In the genomic region with DNA sequence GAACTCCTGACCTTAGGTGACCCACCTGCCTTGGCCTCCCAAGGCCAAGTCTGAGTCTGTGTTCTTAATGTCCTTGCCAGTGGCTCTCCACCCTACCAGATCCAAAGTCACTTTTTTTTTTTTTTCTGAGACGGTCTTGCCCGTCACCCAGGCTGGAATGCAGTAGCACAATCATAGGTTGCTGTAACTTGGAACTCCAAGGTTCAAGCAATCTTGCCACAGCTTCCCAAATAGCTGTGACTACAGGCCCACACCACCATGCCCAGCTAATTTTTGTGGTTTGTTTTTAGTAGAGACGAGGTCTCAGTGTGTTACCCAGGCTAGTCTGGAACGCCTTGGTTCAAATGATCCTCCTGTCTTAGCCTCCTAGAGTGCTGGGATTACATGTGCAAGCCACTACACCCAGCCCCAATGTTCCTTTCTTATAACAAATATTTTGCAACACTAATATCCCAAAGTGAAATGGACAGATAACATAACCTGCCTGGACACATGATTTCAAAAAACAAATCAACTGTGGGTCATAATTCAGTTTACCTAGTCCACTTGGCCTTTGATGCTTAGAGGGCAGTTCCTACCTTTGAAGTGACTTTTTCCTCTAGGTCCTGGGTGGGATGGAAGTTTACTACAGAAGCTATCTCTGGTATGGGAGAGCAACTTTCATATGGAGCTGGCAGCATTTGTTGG, we compare ENCODE assay signal across 1 cellular context.
TF ChIP-seq lines count a peak whose summit lies in the region.

No MANE protein-coding gene starts in this region.

TF ChIP-seq in HepG2, 621 proteins besides CTCF, POLR2A, EP300 and RAD21 (continued from another document and continues in another):
- peak; percentile 43; the same call in 1 of the 2 replicates for TF ChIP-seq ATF2 (CRISPR knock-in tag; IDR thresholded peaks at IDR 0.05)
- 0 out of 2 replicates have a peak, but pooled peaks have one; percentile 59 for TF ChIP-seq YEATS4 (CRISPR knock-in tag; IDR thresholded peaks at IDR 0.05; ENCODE audit: borderline replicate concordance)
- TF ChIP-seq ZNF335 (CRISPR knock-in tag; IDR thresholded peaks at IDR 0.05) = peak; percentile 67; the same call in 1 of the 2 replicates
- no peak for TF ChIP-seq KLF15 (CRISPR knock-in tag; IDR thresholded peaks at IDR 0.05; ENCODE audit: borderline replicate concordance)
- no peak for TF ChIP-seq ZNF253 (CRISPR knock-in tag; IDR thresholded peaks at IDR 0.05; ENCODE audit: borderline replicate concordance)
- TF ChIP-seq NCOA1 (CRISPR knock-in tag; IDR thresholded peaks at IDR 0.05) = no peak
- peak; percentile 55; the same call in 1 of the 2 replicates for TF ChIP-seq ZNF556 (CRISPR knock-in tag; IDR thresholded peaks at IDR 0.05; ENCODE audit: borderline replicate concordance)
- TF ChIP-seq, protein P1, sequence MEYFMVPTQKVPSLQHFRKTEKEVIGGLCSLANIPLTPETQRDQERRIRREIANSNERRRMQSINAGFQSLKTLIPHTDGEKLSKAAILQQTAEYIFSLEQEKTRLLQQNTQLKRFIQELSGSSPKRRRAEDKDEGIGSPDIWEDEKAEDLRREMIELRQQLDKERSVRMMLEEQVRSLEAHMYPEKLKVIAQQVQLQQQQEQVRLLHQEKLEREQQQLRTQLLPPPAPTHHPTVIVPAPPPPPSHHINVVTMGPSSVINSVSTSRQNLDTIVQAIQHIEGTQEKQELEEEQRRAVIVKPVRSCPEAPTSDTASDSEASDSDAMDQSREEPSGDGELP (IDR thresholded peaks at IDR 0.05; ENCODE audit: borderline replicate concordance, low read depth) = peak; percentile 49; the same call in 1 of the 2 replicates
- TF ChIP-seq KDM2A (CRISPR knock-in tag; IDR thresholded peaks at IDR 0.05; ENCODE audit: borderline replicate concordance, low read depth) = no peak
- peak; percentile 54; the same call in 1 of the 2 replicates for TF ChIP-seq NR2C2 (CRISPR knock-in tag; IDR thresholded peaks at IDR 0.05; ENCODE audit: borderline replicate concordance)
- TF ChIP-seq, protein P2, sequence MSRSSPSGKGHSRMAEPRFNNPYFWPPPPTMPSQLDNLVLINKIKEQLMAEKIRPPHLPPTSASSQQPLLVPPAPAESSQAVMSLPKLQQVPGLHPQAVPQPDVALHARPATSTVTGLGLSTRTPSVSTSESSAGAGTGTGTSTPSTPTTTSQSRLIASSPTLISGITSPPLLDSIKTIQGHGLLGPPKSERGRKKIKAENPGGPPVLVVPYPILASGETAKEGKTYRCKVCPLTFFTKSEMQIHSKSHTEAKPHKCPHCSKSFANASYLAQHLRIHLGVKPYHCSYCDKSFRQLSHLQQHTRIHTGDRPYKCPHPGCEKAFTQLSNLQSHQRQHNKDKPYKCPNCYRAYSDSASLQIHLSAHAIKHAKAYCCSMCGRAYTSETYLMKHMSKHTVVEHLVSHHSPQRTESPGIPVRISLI (CRISPR knock-in tag; IDR thresholded peaks at IDR 0.05; ENCODE audit: borderline replicate concordance) = peak; percentile 81; the same call in 1 of the 2 replicates
- TF ChIP-seq ZSCAN9 (CRISPR knock-in tag; IDR thresholded peaks at IDR 0.05; ENCODE audit: borderline replicate concordance) = peak; percentile 42; the same call in 1 of the 2 replicates
- TF ChIP-seq CEBPZ (IDR thresholded peaks at IDR 0.05; ENCODE audit: low read length) = no peak
- TF ChIP-seq ASH2L (IDR thresholded peaks at IDR 0.05; ENCODE audit: insufficient read length, low read depth, low read length) = peak; percentile 31
- TF ChIP-seq TBX2 (CRISPR knock-in tag; IDR thresholded peaks at IDR 0.05; ENCODE audit: borderline replicate concordance) = peak; percentile 36; the same call in 1 of the 2 replicates
- TF ChIP-seq, protein P3, sequence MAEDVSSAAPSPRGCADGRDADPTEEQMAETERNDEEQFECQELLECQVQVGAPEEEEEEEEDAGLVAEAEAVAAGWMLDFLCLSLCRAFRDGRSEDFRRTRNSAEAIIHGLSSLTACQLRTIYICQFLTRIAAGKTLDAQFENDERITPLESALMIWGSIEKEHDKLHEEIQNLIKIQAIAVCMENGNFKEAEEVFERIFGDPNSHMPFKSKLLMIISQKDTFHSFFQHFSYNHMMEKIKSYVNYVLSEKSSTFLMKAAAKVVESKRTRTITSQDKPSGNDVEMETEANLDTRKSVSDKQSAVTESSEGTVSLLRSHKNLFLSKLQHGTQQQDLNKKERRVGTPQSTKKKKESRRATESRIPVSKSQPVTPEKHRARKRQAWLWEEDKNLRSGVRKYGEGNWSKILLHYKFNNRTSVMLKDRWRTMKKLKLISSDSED (CRISPR knock-in tag; IDR thresholded peaks at IDR 0.05) = no peak
- peak; percentile 49; the same call in 1 of the 2 replicates for TF ChIP-seq ZNF331 (CRISPR knock-in tag; IDR thresholded peaks at IDR 0.05)
- 0 out of 4 replicates have a peak, but pooled peaks of 1 of the 2 experiments have one; percentile 25 for TF ChIP-seq ATF4 (CRISPR knock-in tag; IDR thresholded peaks at IDR 0.05)
- TF ChIP-seq ZNF784 (CRISPR knock-in tag; IDR thresholded peaks at IDR 0.05; ENCODE audit: borderline replicate concordance) = 0 out of 2 replicates have a peak, but pooled peaks have one; percentile 16
- TF ChIP-seq SIX1 (CRISPR knock-in tag; IDR thresholded peaks at IDR 0.05; ENCODE audit: borderline replicate concordance) = peak; percentile 46; the same call in 1 of the 2 replicates
- TF ChIP-seq PHF21A (CRISPR knock-in tag; IDR thresholded peaks at IDR 0.05) = peak; percentile 78
- TF ChIP-seq BCL6 (CRISPR knock-in tag; IDR thresholded peaks at IDR 0.05) = peak; percentile 81
- TF ChIP-seq LCORL (IDR thresholded peaks at IDR 0.05) = 0 out of 2 replicates have a peak, but pooled peaks have one; percentile 11
- TF ChIP-seq LCORL (CRISPR knock-in tag; IDR thresholded peaks at IDR 0.05) = peak; percentile 84
- no peak for TF ChIP-seq ZSCAN30 (CRISPR knock-in tag; IDR thresholded peaks at IDR 0.05)
- TF ChIP-seq ZFP37 (CRISPR knock-in tag; IDR thresholded peaks at IDR 0.05; ENCODE audit: borderline replicate concordance) = no peak
- TF ChIP-seq ZNF629 (CRISPR knock-in tag; conservative IDR thresholded peaks at IDR 0.05) = peak; percentile 79
- peak; percentile 21 to 36; a peak in 1 of 4 replicates for TF ChIP-seq NR2F1 (CRISPR knock-in tag; IDR thresholded peaks at IDR 0.05)
- peak; percentile 17 for TF ChIP-seq RBM22 (optimal IDR thresholded peaks at IDR 0.05; ENCODE audit: low read length)
- 0 out of 2 replicates have a peak, but pooled peaks have one; percentile 14 for TF ChIP-seq TBX3 (IDR thresholded peaks at IDR 0.05; ENCODE audit: borderline replicate concordance)
- TF ChIP-seq NAIF1 (CRISPR knock-in tag; IDR thresholded peaks at IDR 0.05; ENCODE audit: borderline replicate concordance) = 0 out of 2 replicates have a peak, but pooled peaks have one; percentile 44
- TF ChIP-seq JARID2 (CRISPR knock-in tag; IDR thresholded peaks at IDR 0.05; ENCODE audit: insufficient replicate concordance) = no peak
- no peak for TF ChIP-seq ZNF598 (CRISPR knock-in tag; IDR thresholded peaks at IDR 0.05; ENCODE audit: borderline replicate concordance)
- peak; percentile 32; the same call in 1 of the 2 replicates for TF ChIP-seq ELF1 (CRISPR knock-in tag; IDR thresholded peaks at IDR 0.05)
- TF ChIP-seq ZBTB7B (CRISPR knock-in tag; IDR thresholded peaks at IDR 0.05) = peak; percentile 66
- TF ChIP-seq, protein P4, sequence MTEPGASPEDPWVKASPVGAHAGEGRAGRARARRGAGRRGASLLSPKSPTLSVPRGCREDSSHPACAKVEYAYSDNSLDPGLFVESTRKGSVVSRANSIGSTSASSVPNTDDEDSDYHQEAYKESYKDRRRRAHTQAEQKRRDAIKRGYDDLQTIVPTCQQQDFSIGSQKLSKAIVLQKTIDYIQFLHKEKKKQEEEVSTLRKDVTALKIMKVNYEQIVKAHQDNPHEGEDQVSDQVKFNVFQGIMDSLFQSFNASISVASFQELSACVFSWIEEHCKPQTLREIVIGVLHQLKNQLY (CRISPR knock-in tag; IDR thresholded peaks at IDR 0.05) = peak; percentile 78
- no peak for TF ChIP-seq ZFYVE20 (CRISPR knock-in tag; IDR thresholded peaks at IDR 0.05; ENCODE audit: borderline replicate concordance, low read depth)
- TF ChIP-seq ZNF431 (CRISPR knock-in tag; IDR thresholded peaks at IDR 0.05; ENCODE audit: borderline replicate concordance, low read depth) = peak; percentile 28; the same call in 1 of the 2 replicates
- TF ChIP-seq MTA1 (CRISPR knock-in tag; IDR thresholded peaks at IDR 0.05; ENCODE audit: borderline replicate concordance) = no peak
- 0 out of 2 replicates have a peak, but pooled peaks have one; percentile 39 for TF ChIP-seq ATF7-NPFF (CRISPR knock-in tag; IDR thresholded peaks at IDR 0.05; ENCODE audit: low read depth)
- no peak for TF ChIP-seq ZBTB25 (CRISPR knock-in tag; IDR thresholded peaks at IDR 0.05)
- TF ChIP-seq SP5 (CRISPR knock-in tag; IDR thresholded peaks at IDR 0.05; ENCODE audit: borderline replicate concordance, low read depth) = 0 out of 2 replicates have a peak, but pooled peaks have one; percentile 46
- peak; percentile 69; the same call in 1 of the 2 replicates for TF ChIP-seq NFIC (IDR thresholded peaks at IDR 0.05; ENCODE audit: low read length)
- TF ChIP-seq, protein P5, sequence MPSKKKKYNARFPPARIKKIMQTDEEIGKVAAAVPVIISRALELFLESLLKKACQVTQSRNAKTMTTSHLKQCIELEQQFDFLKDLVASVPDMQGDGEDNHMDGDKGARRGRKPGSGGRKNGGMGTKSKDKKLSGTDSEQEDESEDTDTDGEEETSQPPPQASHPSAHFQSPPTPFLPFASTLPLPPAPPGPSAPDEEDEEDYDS (CRISPR knock-in tag; IDR thresholded peaks at IDR 0.05) = peak; percentile 48; the same call in 1 of the 2 replicates
